In the genomic region with DNA sequence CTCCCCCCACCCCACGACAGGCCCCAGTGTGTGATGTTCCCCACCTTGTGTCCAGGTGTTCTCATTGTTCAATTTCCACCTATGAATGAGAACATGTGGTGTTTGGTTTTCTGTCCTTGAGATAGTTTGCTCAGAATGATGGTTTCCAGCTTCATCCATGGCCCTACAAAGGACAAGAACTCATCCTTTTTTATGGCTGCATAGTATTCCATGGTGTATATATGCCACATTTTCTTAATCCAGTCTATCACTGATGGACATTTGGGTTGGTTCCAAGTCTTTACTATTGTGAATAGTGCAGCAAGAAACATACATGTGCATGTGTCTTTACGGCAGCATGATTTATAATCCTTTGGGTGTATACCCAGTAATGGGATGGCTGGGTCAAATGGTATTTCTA, we compare ENCODE assay signal across 2 cellular contexts. TPM values are rescaled to one million over a fixed set of nuclear protein-coding genes. Genes with fewer than 3 reads are reported as not detected.
"Had no signal": no experiment of that assay in that cellular context is flagged by ENCODE, and none has a peak within 500 bp of the region (broad histone marks: within the 10 kb centered on the region; RNA-seq: fewer than 3 reads in every experiment).

No MANE protein-coding gene starts in this region.

RNA-seq across cellular contexts. Expression of gene XK, which starts 34.7 kb away (rescaled TPM):
- total RNA-seq: G401, GM12878 had no signal
- polyA plus RNA-seq: GM12878 had no signal
